24 cellular contexts compared by ENCODE assay signal in the genomic region with DNA sequence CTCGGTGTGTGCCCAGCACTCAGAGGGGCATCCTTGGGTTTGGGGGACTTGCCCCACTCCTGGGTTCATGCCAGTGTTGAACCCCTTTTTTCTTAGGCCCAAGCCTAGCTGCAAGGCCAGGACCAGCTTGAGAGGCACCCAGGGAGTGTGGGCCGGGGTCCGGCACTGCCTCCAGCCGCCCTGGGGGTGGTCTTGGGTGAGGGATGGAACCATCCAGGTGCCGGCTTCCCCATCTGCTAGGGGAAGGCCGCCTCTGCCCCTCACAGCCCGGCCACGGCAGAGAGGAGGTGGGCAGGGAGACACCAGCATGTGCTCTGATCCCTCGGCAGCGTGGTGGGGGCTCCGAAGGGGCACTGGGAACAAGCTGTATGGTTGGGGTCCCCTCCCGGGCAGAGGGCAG. TPM values are rescaled to one million over a fixed set of nuclear protein-coding genes. Genes with fewer than 3 reads are reported as not detected.
"Had no signal": no experiment of that assay in that cellular context is flagged by ENCODE, and none has a peak within 500 bp of the region (broad histone marks: within the 10 kb centered on the region; RNA-seq: fewer than 3 reads in every experiment).

No MANE protein-coding gene starts in this region.

- H3K4me3 ChIP-seq: left lung, lower lobe of right lung, psoas muscle, skin epidermis, stomach, testis, tibial nerve, uterus had no signal

- H3K36me3 ChIP-seq: left lung, neutrophil, uterus had no signal

- H3K4me1 ChIP-seq: left lung, lower lobe of right lung, parathyroid adenoma, psoas muscle had no signal

- H3K27ac ChIP-seq: left lung, lower lobe of right lung, neutrophil, parathyroid adenoma, psoas muscle, skin epidermis, stomach, testis, uterus had no signal

- H3K9me3 ChIP-seq: left lung, lower lobe of right lung, neutrophil, psoas muscle, stomach, testis, tibial nerve, uterus had no signal

- DNase-seq: hippocampal formation; kidney glomerular epithelial cell; left colon; left lung; lower lobe of right lung; mammary epithelial cell; mesenchymal stem cell; naive thymus-derived CD8-positive, alpha-beta T cell; occipital lobe; psoas muscle; stimulated activated CD4-positive, alpha-beta T cell treated with anti-CD3 and anti-CD28 coated beads, Interleukin-12 subunit alpha, Interleukin-12 subunit beta, amount 100 ng/mL, for 4 hours; stimulated activated CD4-positive, alpha-beta T cell treated with anti-CD3 and anti-CD28 coated beads, Interleukin-15, amount 100 ng/mL, for 24 hours; stimulated activated CD4-positive, alpha-beta T cell treated with anti-CD3 and anti-CD28 coated beads, Interleukin-2, amount 100 ng/mL, for 24 hours; stimulated activated CD4-positive, alpha-beta T cell treated with anti-CD3 and anti-CD28 coated beads, Interleukin-4, amount 100 ng/mL, for 1 hour; stimulated activated naive B cell treated with anti-CD40 and anti-IgM and Interleukin-4, amounts not matched to agents 10 μg/mL and 1 μg/mL and 100 μg/mL, for 72 hours; stimulated activated naive CD8-positive, alpha-beta T cell treated with anti-CD3 and anti-CD28 coated beads, Interleukin-15, Interleukin-2, amounts not matched to agents 100 U/mL and 50 U/mL, for 24 hours; stomach; testis; uterus had no signal

- ATAC-seq: left colon; left lung; lower lobe of right lung; naive thymus-derived CD8-positive, alpha-beta T cell; psoas muscle; sciatic nerve; stimulated activated naive B cell treated with anti-CD40 and anti-IgM and Interleukin-4, amounts not matched to agents 10 μg/mL and 1 μg/mL and 100 μg/mL, for 72 hours; stimulated activated naive CD8-positive, alpha-beta T cell treated with anti-CD3 and anti-CD28 coated beads, Interleukin-15, Interleukin-2, amounts not matched to agents 100 U/mL and 50 U/mL, for 24 hours had no signal

- H3K27me3 ChIP-seq: neutrophil, testis, tibial nerve, uterus had no signal

RNA-seq across cellular contexts. Expression of a gene that starts 50.2 kb away (rescaled TPM):
- total RNA-seq: naive thymus-derived CD8-positive, alpha-beta T cell had no signal
- polyA plus RNA-seq: naive thymus-derived CD8-positive, alpha-beta T cell had no signal
